ENCODE assay signal across 26 cellular contexts in the genomic region with DNA sequence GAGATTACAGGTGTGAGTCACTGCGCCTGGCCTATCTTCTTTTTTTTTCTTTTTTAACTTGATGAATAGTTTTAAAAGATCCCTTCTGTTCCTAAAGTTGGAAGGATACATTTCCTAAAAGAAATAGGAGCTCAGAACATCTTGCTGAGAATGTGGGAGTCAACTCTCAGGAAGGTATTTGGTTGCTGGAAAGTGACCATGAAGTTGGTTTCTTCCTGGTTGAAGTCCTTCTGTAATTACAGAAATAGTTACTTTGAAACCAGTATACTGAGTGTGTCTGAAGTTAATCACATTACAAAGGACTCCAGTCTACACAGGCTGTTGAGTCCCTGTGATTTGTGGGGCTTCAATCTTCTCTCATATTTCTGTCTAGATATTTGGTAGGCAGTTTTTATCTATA.
"Had no signal": no experiment of that assay in that cellular context is flagged by ENCODE, and none has a peak within 500 bp of the region (broad histone marks: within the 10 kb centered on the region; RNA-seq: fewer than 3 reads in every experiment).

No MANE protein-coding gene starts in this region.

- H3K9me3 ChIP-seq: ascending aorta, MG63 had no signal

- H3K9me3 Mint-ChIP-seq: activated CD4-positive, alpha-beta T cell treated with anti-CD3 and anti-CD28 coated beads, Interleukin-2, amount 10 ng/mL, durations not matched to agents 24 days and 14 days; activated CD8-positive, alpha-beta T cell treated with anti-CD3 and anti-CD28 coated beads for 36 hours; activated naive CD8-positive, alpha-beta T cell treated with anti-CD3 and anti-CD28 coated beads for 36 hours; activated T-cell treated with anti-CD3 and anti-CD28 coated beads, Interleukin-2, amount 50 U/mL, for 72 hours; activated T-helper 17 cell treated with anti-CD3 and anti-CD28 coated beads, Interleukin-2, amount 50 U/mL, for 72 hours had no signal

- DNase-seq: activated CD4-positive, alpha-beta T cell treated with anti-CD3 and anti-CD28 coated beads, Interleukin-2, amount 10 ng/mL, durations not matched to agents 24 days and 14 days; activated CD4-positive, alpha-beta T cell treated with anti-CD3 and anti-CD28 coated beads, Interleukin-2, amount 50 U/mL, for 4 hours; activated CD8-positive, alpha-beta T cell treated with anti-CD3 and anti-CD28 coated beads for 36 hours; activated effector memory CD4-positive, alpha-beta T cell treated with anti-CD3 and anti-CD28 coated beads, Interleukin-2, amount 50 U/mL, for 16 hours; activated naive CD4-positive, alpha-beta T cell; activated naive CD4-positive, alpha-beta T cell treated with anti-CD3 and anti-CD28 coated beads, Interleukin-2, amount 50 U/mL, for 16 hours; activated naive CD8-positive, alpha-beta T cell treated with anti-CD3 and anti-CD28 coated beads for 36 hours; activated T-cell treated with anti-CD3 and anti-CD28 coated beads, Interleukin-2, amount 50 U/mL, for 1 hour; activated T-cell treated with anti-CD3 and anti-CD28 coated beads, Interleukin-2, amount 50 U/mL, for 72 hours; amniotic stem cell; Kasumi-1; KBM-7; MG63; NCI-H1105 treated with DMSO at 0.1 percent for 48 hours; NCI-H1436; NCI-H1694; NCI-H1930; NCI-H2081 treated with DMSO at 0.1 percent for 48 hours; NCI-H524 treated with DMSO at 0.1 percent for 48 hours; OCI-M1; Right ventricle myocardium superior; SW 1271; T1000 had no signal

- H3K4me3 ChIP-seq: ascending aorta, cardiac muscle cell, MG63 had no signal

- H3K4me3 Mint-ChIP-seq: activated CD4-positive, alpha-beta T cell treated with anti-CD3 and anti-CD28 coated beads, Interleukin-2, amount 10 ng/mL, durations not matched to agents 24 days and 14 days; activated CD8-positive, alpha-beta T cell treated with anti-CD3 and anti-CD28 coated beads for 36 hours; activated naive CD8-positive, alpha-beta T cell treated with anti-CD3 and anti-CD28 coated beads for 36 hours; activated T-cell treated with anti-CD3 and anti-CD28 coated beads, Interleukin-2, amount 50 U/mL, for 72 hours; activated T-helper 17 cell treated with anti-CD3 and anti-CD28 coated beads, Interleukin-2, amount 50 U/mL, for 72 hours had no signal

- H3K36me3 ChIP-seq: ascending aorta, cardiac muscle cell, MG63 had no signal

- H3K27me3 ChIP-seq: ascending aorta had no signal

- H3K4me1 ChIP-seq: ascending aorta had no signal

- H3K27ac Mint-ChIP-seq: activated CD4-positive, alpha-beta T cell treated with anti-CD3 and anti-CD28 coated beads, Interleukin-2, amount 10 ng/mL, durations not matched to agents 24 days and 14 days; activated CD8-positive, alpha-beta T cell treated with anti-CD3 and anti-CD28 coated beads for 36 hours; activated naive CD8-positive, alpha-beta T cell treated with anti-CD3 and anti-CD28 coated beads for 36 hours; activated T-cell treated with anti-CD3 and anti-CD28 coated beads, Interleukin-2, amount 50 U/mL, for 72 hours; activated T-helper 17 cell treated with anti-CD3 and anti-CD28 coated beads, Interleukin-2, amount 50 U/mL, for 72 hours had no signal

- H3K27ac ChIP-seq: ascending aorta, cardiac muscle cell had no signal

- ATAC-seq: activated CD8-positive, alpha-beta T cell treated with anti-CD3 and anti-CD28 coated beads for 36 hours; activated T-cell treated with anti-CD3 and anti-CD28 coated beads, Interleukin-2, amount 50 U/mL, for 72 hours; activated T-helper 17 cell treated with anti-CD3 and anti-CD28 coated beads, Interleukin-2, amount 50 U/mL, for 72 hours had no signal

- H3K4me1 Mint-ChIP-seq: activated CD4-positive, alpha-beta T cell treated with anti-CD3 and anti-CD28 coated beads, Interleukin-2, amount 10 ng/mL, durations not matched to agents 24 days and 14 days; activated naive CD8-positive, alpha-beta T cell treated with anti-CD3 and anti-CD28 coated beads for 36 hours; activated T-helper 17 cell treated with anti-CD3 and anti-CD28 coated beads, Interleukin-2, amount 50 U/mL, for 72 hours had no signal
